In the genomic region with DNA sequence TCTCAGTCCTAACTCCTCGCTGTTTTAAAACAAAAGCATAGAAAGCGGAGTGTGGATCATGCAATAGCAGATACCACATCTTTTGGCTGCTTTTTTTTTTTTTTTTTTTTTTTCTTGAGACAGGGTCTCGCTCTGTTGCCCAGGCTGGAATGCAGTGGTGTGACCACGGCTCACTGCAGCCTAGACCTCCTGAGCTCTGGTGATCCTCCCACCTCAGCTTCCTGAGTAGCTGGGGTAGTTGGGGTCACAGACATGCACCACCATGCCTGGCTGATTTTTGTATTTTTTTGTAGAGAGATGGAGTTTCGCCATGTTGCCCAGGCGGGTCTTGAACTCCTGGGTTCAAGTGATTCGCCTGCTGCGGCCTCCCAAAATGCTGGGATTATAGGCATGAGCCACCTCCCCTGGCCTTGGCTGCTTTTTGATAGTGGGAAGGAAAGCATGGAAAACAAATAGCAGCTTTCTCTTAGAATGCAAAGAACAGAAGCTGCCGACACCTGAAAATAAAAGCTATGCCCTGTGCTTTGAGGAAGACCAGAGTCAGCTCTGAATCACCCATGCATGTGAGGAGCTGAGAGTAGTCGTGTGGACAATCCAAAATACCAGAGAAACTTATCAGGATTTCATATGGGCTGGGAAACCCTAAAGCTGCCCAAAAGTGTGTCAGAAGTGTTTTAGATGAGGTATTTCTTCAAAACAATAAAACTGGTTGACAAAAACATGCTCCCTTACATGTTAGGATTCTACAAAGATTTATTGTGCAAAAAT, we compare ENCODE assay signal across 1 cellular context.
TF ChIP-seq lines count a peak whose summit lies in the region.

No MANE protein-coding gene starts in this region.

TF ChIP-seq in GM12878, 131 proteins besides CTCF, POLR2A, EP300 and RAD21:
- no peak for TF ChIP-seq STAT3 (IDR thresholded peaks at IDR 0.05; ENCODE audit: low read depth, low read length)
- TF ChIP-seq RCOR1 (conservative IDR thresholded peaks at IDR 0.05; ENCODE audit: low read depth, low read length), result no peak
- TF ChIP-seq BMI1 (IDR thresholded peaks at IDR 0.05; ENCODE audit: borderline replicate concordance), result no peak
